Comparison of ENCODE assay signal across 15 cellular contexts in the genomic region with DNA sequence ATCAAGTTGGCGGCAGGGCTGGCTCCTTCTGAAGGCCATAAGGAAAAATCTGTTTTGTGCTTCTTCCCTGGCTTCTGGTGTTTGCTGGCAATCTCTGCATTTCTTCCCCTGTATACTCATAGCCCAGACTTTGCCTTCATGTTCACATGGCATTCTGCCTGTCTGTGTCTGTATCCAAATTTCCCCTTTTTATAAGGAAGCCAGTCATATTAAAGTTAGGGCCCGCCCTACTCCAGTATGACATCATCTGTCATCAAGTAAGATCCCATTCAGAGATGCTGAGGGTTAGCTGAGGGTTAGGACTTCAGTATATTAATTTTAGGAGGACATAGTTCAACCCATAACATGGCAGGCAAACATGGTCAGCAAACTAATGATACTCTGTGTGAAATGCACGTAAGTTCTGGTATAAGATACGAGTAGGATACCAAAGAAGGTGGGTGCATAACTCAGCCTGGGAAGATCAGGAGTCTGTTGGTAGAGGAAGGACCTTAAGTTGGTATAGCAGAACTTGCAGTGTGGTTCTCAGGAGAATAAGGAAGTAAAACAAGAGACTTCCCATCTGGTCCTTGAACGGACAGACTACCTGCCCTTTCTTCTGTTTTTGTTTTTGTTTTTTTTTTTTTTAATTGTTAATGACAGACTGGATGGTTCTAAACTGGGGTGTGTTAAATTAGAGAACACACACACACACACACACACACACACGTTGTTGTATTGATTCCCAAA. TPM values are rescaled to one million over a fixed set of nuclear protein-coding genes. Genes with fewer than 3 reads are reported as not detected.
DNase-seq lines count a peak whose midpoint lies in the region; ATAC-seq, FAIRE-seq and TF ChIP-seq lines count a peak whose summit lies in the region.
"Had no signal": no experiment of that assay in that cellular context is flagged by ENCODE, and none has a peak within 500 bp of the region (broad histone marks: within the 10 kb centered on the region; RNA-seq: fewer than 3 reads in every experiment).

No MANE protein-coding gene starts in this region.

- peak; percentile 80 for FAIRE-seq in GM12891 (lab: Jason Lieb, UNC)
- peak; percentile 76 for FAIRE-seq in HTR-8/SVneo (lab: Jason Lieb, UNC)

- H3K9me3 ChIP-seq in neutrophil = no peaks in the 10 kb centered on the region
- H3K9me3 ChIP-seq: MG63, prostate gland had no signal

- no peaks in the 10 kb centered on the region for H3K36me3 Mint-ChIP-seq in dendritic cell treated with granulocyte-macrophage colony-stimulating factor and Interleukin-4, amounts not matched to agents 40 ng/mL and 50 ng/mL, for 4 days (ENCODE audit: low read depth)

- peaks cover 44% of the 10 kb centered on the region for H3K4me1 Mint-ChIP-seq in dendritic cell treated with granulocyte-macrophage colony-stimulating factor and Interleukin-4, amounts not matched to agents 40 ng/mL and 50 ng/mL, for 4 days (ENCODE audit: low read depth)

- H3K27me3 Mint-ChIP-seq in dendritic cell treated with granulocyte-macrophage colony-stimulating factor and Interleukin-4, amounts not matched to agents 40 ng/mL and 50 ng/mL, for 4 days = no peaks in the 10 kb centered on the region

- H3K4me1 ChIP-seq in neutrophil (ENCODE audit: control insufficient read depth in 1 of 2, insufficient read depth in 1 of 2, low read depth in 1 of 2, low read length in 1 of 2) = peaks cover 4 to 14% of the 10 kb centered on the region in 2 experiments
- H3K4me1 ChIP-seq: prostate gland had no signal

- peak overlapping the region; percentile 82 for H3K27ac Mint-ChIP-seq in dendritic cell treated with granulocyte-macrophage colony-stimulating factor and Interleukin-4, amounts not matched to agents 40 ng/mL and 50 ng/mL, for 4 days

- no peaks in the 10 kb centered on the region for H3K27me3 ChIP-seq in neutrophil
- H3K27me3 ChIP-seq: MG63 had no signal

- H3K36me3 ChIP-seq in neutrophil = no peaks in the 10 kb centered on the region
- H3K36me3 ChIP-seq: MG63, prostate gland had no signal

- TF ChIP-seq POLR2A in GM12891 (IDR thresholded peaks at IDR 0.05; ENCODE audit: low read depth, low read length) = no peak

- H3K4me3 ChIP-seq in neutrophil (ENCODE audit: low read depth in 1 of 2, low read length in 1 of 2) = no peak overlapping the region
- H3K4me3 ChIP-seq: MG63, prostate gland had no signal

- peak overlapping the region; percentile 68 for H3K27ac ChIP-seq in neutrophil
- H3K27ac ChIP-seq: prostate gland had no signal

- no peak for DNase-seq in GM12891 (ENCODE audit: insufficient read length, low spot score)
- no peak for DNase-seq in HTR-8/SVneo (ENCODE audit: insufficient read length, low spot score)
- no peak for DNase-seq in NCI-H345 treated with DMSO at 0.1 percent for 48 hours (lab: John Stamatoyannopoulos, UW; ENCODE audit: unreplicated experiment)
- DNase-seq in stimulated activated CD4-positive, alpha-beta T cell treated with anti-CD3 and anti-CD28 coated beads, Interleukin-2, amount 100 ng/mL, for 24 hours = no peak
- DNase-seq in A172 (ENCODE audit: low spot score) = no peak
- DNase-seq: DMS153, hypothalamus, kidney glomerular epithelial cell, MG63, T-helper 2 cell had no signal

- no peak for TF ChIP-seq CTCF in neutrophil (IDR thresholded peaks at IDR 0.05)

- H3K4me3 Mint-ChIP-seq in dendritic cell treated with granulocyte-macrophage colony-stimulating factor and Interleukin-4, amounts not matched to agents 40 ng/mL and 50 ng/mL, for 4 days = no peak overlapping the region

- intact Hi-C loops in dendritic cell treated with granulocyte-macrophage colony-stimulating factor and Interleukin-4, amounts not matched to agents 40 ng/mL and 50 ng/mL, for 4 days (cut with micrococcal nuclease) = loop anchor here (10.0 kb wide), 1 partner anchor 56 kb away; no protein-coding TSS in a partner anchor

- H3K9me3 Mint-ChIP-seq in dendritic cell treated with granulocyte-macrophage colony-stimulating factor and Interleukin-4, amounts not matched to agents 40 ng/mL and 50 ng/mL, for 4 days = no peaks in the 10 kb centered on the region

- no peak for ATAC-seq in GM21528 (IDR thresholded peaks at IDR 0.05; ENCODE audit: low FRiP score, unreplicated experiment)
- ATAC-seq: activated CD4-positive, CD25-positive, alpha-beta regulatory T cell treated with anti-CD3 and anti-CD28 coated beads, Interleukin-2, amount 50 U/mL, for 24 hours had no signal

TF ChIP-seq in GM12891, 5 proteins besides CTCF, POLR2A, EP300 and RAD21:
- TF ChIP-seq SPI1 (IDR thresholded peaks at IDR 0.05; ENCODE audit: low read depth, low read length) (0 out of 2 replicates have a peak, but pooled peaks have one; percentile 13), PAX5 (IDR thresholded peaks at IDR 0.05; ENCODE audit: insufficient read depth, low read length, severe bottlenecking) (no peak), POLR2AphosphoS5 (IDR thresholded peaks at IDR 0.05; ENCODE audit: low read depth, low read length) (no peak)

RNA-seq across cellular contexts. Expression of a gene that starts 13.9 kb away (rescaled TPM):
- polyA plus RNA-seq in GM12891 (2012; ENCODE audit: low read depth, missing spikeins) = 37.5 TPM
- total RNA-seq in A172 (2014; rRNA removed; shearing (Covaris generic)) = 0.31 and 1.1 TPM in 2 replicates
